8 cellular contexts compared by ENCODE assay signal in genomic region chr1:207963429-207964194, GRCh38. TPM values are rescaled to one million over a fixed set of nuclear protein-coding genes. Genes with fewer than 3 reads are reported as not detected.
A peak's percentile ranks its signal among the peaks of the same experiment; 100 is the strongest.
DNase-seq lines count a peak whose midpoint lies in the region; ATAC-seq and TF ChIP-seq lines count a peak whose summit lies in the region.

No MANE protein-coding gene starts in this region.

- peaks cover 31% of the 10 kb centered on the region for H3K27me3 Mint-ChIP-seq in CD4-positive, alpha-beta T cell

- no peak overlapping the region for H3K27ac Mint-ChIP-seq in CD4-positive, alpha-beta T cell

- H3K4me1 Mint-ChIP-seq in CD4-positive, alpha-beta T cell (ENCODE audit: low read depth): peaks cover 8% of the 10 kb centered on the region

- CTCF ChIA-PET in CD4-positive, alpha-beta T cell (lab: Charles Lee): interaction anchor here (0.6 to 2.0 kb wide), 17 partner anchors 12 to 464 kb away, joined by 3 to 22 read pairs (median 4); no protein-coding TSS in a partner anchor

- peak overlapping the region; percentile 47 for H3K4me3 ChIP-seq in ectodermal cell (ENCODE audit: insufficient read depth, low read depth, low read length)

- TF ChIP-seq CTCF in CD4-positive, alpha-beta T cell (IDR thresholded peaks at IDR 0.05): peak; percentile 97

- peak; percentile 90 for ATAC-seq in CD4-positive, alpha-beta T cell (ENCODE audit: poor library complexity)
- ATAC-seq in GM19372 (IDR thresholded peaks at IDR 0.05; ENCODE audit: low read depth, unreplicated experiment): peak; percentile 86
- ATAC-seq in HG03520 (IDR thresholded peaks at IDR 0.05; ENCODE audit: unreplicated experiment): peak; percentile 80

- no peak overlapping the region for H3K27ac ChIP-seq in CD4-positive, alpha-beta T cell (ENCODE audit: low read depth, low read length)
- H3K27ac ChIP-seq in ectodermal cell (ENCODE audit: insufficient read depth, low read depth, low read length, poor library complexity, severe bottlenecking): no peak overlapping the region

- H3K4me1 ChIP-seq in ectodermal cell (ENCODE audit: control insufficient read depth, insufficient read depth, low read length): peaks cover 19% of the 10 kb centered on the region

- no peaks in the 10 kb centered on the region for H3K9me3 ChIP-seq in CD4-positive, alpha-beta T cell (ENCODE audit: control insufficient read depth, low read length)
- no peaks in the 10 kb centered on the region for H3K9me3 ChIP-seq in ectodermal cell (ENCODE audit: control insufficient read depth, low read length)

- DNase-seq in CD4-positive, alpha-beta T cell: peak; percentile 61 to 85 (median 78)
- DNase-seq in NCI-H774 (lab: John Stamatoyannopoulos, UW) (peak; percentile 89), medulla oblongata (ENCODE audit: extremely low spot score) (peak; percentile 94)
- DNase-seq in activated CD8-positive, alpha-beta memory T cell treated with anti-CD3 and anti-CD28 coated beads for 1 hour (ENCODE audit: extremely low read depth in 1 of 2, low read depth in 1 of 2): peak; percentile 55 to 76
- DNase-seq in stimulated activated CD4-positive, alpha-beta T cell treated with anti-CD3 and anti-CD28 coated beads, TNF-alpha, amount 100 ng/mL, for 48 hours (ENCODE audit: low read depth in 3 of 3): peak; percentile 60 to 75 (median 69)

- H3K36me3 Mint-ChIP-seq in CD4-positive, alpha-beta T cell (ENCODE audit: low read depth): no peaks in the 10 kb centered on the region

- POLR2A ChIA-PET in CD4-positive, alpha-beta T cell (lab: Charles Lee): interaction anchor here (0.6 to 2.2 kb wide), 17 partner anchors 11 to 211 kb away, joined by 3 to 19 read pairs (median 5); partner anchors contain the start of gene CD46

- peak overlapping the region; percentile 79 for H3K4me3 Mint-ChIP-seq in CD4-positive, alpha-beta T cell

- H3K36me3 ChIP-seq in ectodermal cell (ENCODE audit: control insufficient read depth, insufficient read depth, low read length): no peaks in the 10 kb centered on the region

- no peaks in the 10 kb centered on the region for H3K9me3 Mint-ChIP-seq in CD4-positive, alpha-beta T cell

- H3K27me3 ChIP-seq in CD4-positive, alpha-beta T cell (ENCODE audit: control insufficient read depth, insufficient read depth, low read length): peaks cover 27% of the 10 kb centered on the region
- H3K27me3 ChIP-seq in ectodermal cell (ENCODE audit: control insufficient read depth, insufficient read depth, low read length, poor library complexity, severe bottlenecking): peaks cover 76% of the 10 kb centered on the region

- intact Hi-C loops in CD4-positive, alpha-beta T cell (cut with DNase I, micrococcal nuclease): loop anchor here (1.0 to 10.0 kb wide), 6 partner anchors 79 to 309 kb away; no protein-coding TSS in a partner anchor

- WGBS in ectodermal cell, 2 experiments: 3% methylated on average over 58 of the region's 58 CpGs

RNA-seq across cellular contexts. Expression of gene CD34, which starts 52.7 kb away (rescaled TPM):
- total RNA-seq in CD4-positive, alpha-beta T cell: not detected
- 0.63 TPM for polyA plus RNA-seq in ectodermal cell (2013, experiment 1 of 4)
- 0.91 TPM for polyA plus RNA-seq in ectodermal cell (2013, experiment 2 of 4)
- polyA plus RNA-seq in ectodermal cell (2013, experiment 3 of 4): 0.85 TPM
- polyA plus RNA-seq in ectodermal cell (2013, experiment 4 of 4): 1.5 TPM
